Comparison of ENCODE assay signal across 25 cellular contexts in genomic region chr10:55280696-55281095, GRCh38.
"Had no signal": no experiment of that assay in that cellular context is flagged by ENCODE, and none has a peak within 500 bp of the region (broad histone marks: within the 10 kb centered on the region; RNA-seq: fewer than 3 reads in every experiment).

No MANE protein-coding gene starts in this region.

- H3K4me1 ChIP-seq: colonic mucosa, esophagus muscularis mucosa, esophagus squamous epithelium, foreskin keratinocyte, gastrocnemius medialis, gastroesophageal sphincter, heart left ventricle, heart right ventricle had no signal

- H3K27me3 ChIP-seq: colonic mucosa, dorsolateral prefrontal cortex, esophagus muscularis mucosa, esophagus squamous epithelium, foreskin keratinocyte, gastrocnemius medialis, gastroesophageal sphincter, heart left ventricle, heart right ventricle, hepatocyte had no signal

- H3K36me3 ChIP-seq: colonic mucosa, esophagus muscularis mucosa, esophagus squamous epithelium, gastrocnemius medialis, gastroesophageal sphincter, heart left ventricle, heart right ventricle had no signal

- DNase-seq: colonic mucosa; cortex of kidney; dermis blood vessel endothelial cell; dorsolateral prefrontal cortex; effector CD4-positive, alpha-beta T cell; effector CD8-positive, alpha-beta T cell; effector memory CD4-positive, alpha-beta T cell; effector memory CD8-positive, alpha-beta T cell; endodermal cell; erythroblast; esophagus squamous epithelium; foreskin fibroblast; foreskin keratinocyte; foreskin melanocyte; gastrocnemius medialis; glutamatergic neuron; head of caudate nucleus; heart left ventricle; heart right ventricle had no signal

- H2AFZ ChIP-seq: hepatocyte had no signal

- H3K27ac ChIP-seq: colonic mucosa, coronary artery, dorsolateral prefrontal cortex, epithelial cell of prostate, esophagus muscularis mucosa, esophagus squamous epithelium, foreskin keratinocyte, gastrocnemius medialis, gastroesophageal sphincter, heart left ventricle, heart right ventricle, hepatocyte had no signal

- H3K9me3 ChIP-seq: colonic mucosa, esophagus muscularis mucosa, esophagus squamous epithelium, gastrocnemius medialis had no signal

- H3K4me3 ChIP-seq: colonic mucosa, coronary artery, dorsolateral prefrontal cortex, esophagus muscularis mucosa, esophagus squamous epithelium, gastrocnemius medialis, gastroesophageal sphincter, heart left ventricle, heart right ventricle, hepatocyte had no signal

- ATAC-seq: effector memory CD8-positive, alpha-beta T cell; esophagus mucosa; foreskin keratinocyte; gastrocnemius medialis; gastroesophageal sphincter; heart left ventricle; heart right ventricle had no signal

- H3K4me2 ChIP-seq: hepatocyte had no signal

- H3K79me2 ChIP-seq: hepatocyte had no signal
